ENCODE assay signal across 21 cellular contexts in the genomic region with DNA sequence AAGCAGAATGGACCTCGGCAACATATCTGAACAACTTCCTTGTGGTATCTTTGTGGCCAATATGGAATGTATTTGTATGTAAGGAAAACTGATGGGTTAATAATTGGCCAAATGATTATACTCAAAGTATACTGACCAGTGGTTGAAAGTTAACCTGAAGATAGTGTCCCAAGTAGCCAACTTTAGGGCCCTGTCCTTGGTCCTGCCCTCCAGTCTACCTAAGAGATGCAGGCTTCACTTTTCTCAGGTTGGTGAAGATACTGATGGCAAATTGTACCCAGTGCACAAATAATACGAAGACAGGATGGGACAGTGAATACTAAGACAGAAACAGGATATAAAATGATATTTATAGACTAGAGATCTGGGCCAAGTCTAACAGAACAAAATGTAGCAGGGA.
"Had no signal": no experiment of that assay in that cellular context is flagged by ENCODE, and none has a peak within 500 bp of the region (broad histone marks: within the 10 kb centered on the region; RNA-seq: fewer than 3 reads in every experiment).

No MANE protein-coding gene starts in this region.

- ATAC-seq: activated CD8-positive, alpha-beta T cell treated with anti-CD3 and anti-CD28 coated beads for 36 hours; activated T-cell treated with anti-CD3 and anti-CD28 coated beads, Interleukin-2, amount 50 U/mL, for 4 hours; activated T-helper 17 cell treated with anti-CD3 and anti-CD28 coated beads, Interleukin-2, amount 50 U/mL, for 72 hours; stimulated activated naive B cell treated with anti-CD40 and anti-IgM and Interleukin-4, amounts not matched to agents 10 μg/mL and 1 μg/mL and 100 μg/mL, for 72 hours had no signal

- H3K36me3 ChIP-seq: ovary, prostate gland, stomach, thyroid gland, upper lobe of left lung had no signal

- H3K27me3 ChIP-seq: dorsolateral prefrontal cortex, ovary, stomach, thyroid gland, upper lobe of left lung had no signal

- H3K27ac ChIP-seq: ovary, prostate gland, stomach, thyroid gland, upper lobe of left lung had no signal

- DNase-seq: activated CD4-positive, alpha-beta T cell treated with anti-CD3 and anti-CD28 coated beads for 1 hour; activated CD4-positive, alpha-beta T cell treated with anti-CD3 and anti-CD28 coated beads, Interleukin-2, amount 50 U/mL, for 1 hour; activated CD8-positive, alpha-beta T cell treated with anti-CD3 and anti-CD28 coated beads for 36 hours; activated T-cell treated with anti-CD3 and anti-CD28 coated beads, Interleukin-2, amount 50 U/mL, for 4 hours; dorsolateral prefrontal cortex; effector memory CD4-positive, alpha-beta T cell; head of caudate nucleus; hypothalamus; mammary epithelial cell; ovary; stimulated activated CD4-positive, alpha-beta T cell treated with anti-CD3 and anti-CD28 coated beads, Interleukin-15, amount 100 ng/mL, for 24 hours; stimulated activated CD4-positive, alpha-beta T cell treated with anti-CD3 and anti-CD28 coated beads, Interleukin-2, amount 100 ng/mL, for 24 hours; stimulated activated naive B cell treated with anti-CD40 and anti-IgM and Interleukin-4, amounts not matched to agents 10 μg/mL and 1 μg/mL and 100 μg/mL, for 72 hours; stomach; T-helper 2 cell; thyroid gland; upper lobe of left lung had no signal

- H3K9me3 ChIP-seq: ovary, prostate gland, stomach, thyroid gland, upper lobe of left lung had no signal

- FAIRE-seq: colon, islet of Langerhans had no signal

- H3K4me3 ChIP-seq: dorsolateral prefrontal cortex, ovary, prostate gland, stomach, thyroid gland, upper lobe of left lung had no signal

- H3K4me1 ChIP-seq: prostate gland, stomach, thyroid gland, upper lobe of left lung had no signal
